13 cellular contexts compared by ENCODE assay signal in the genomic region with DNA sequence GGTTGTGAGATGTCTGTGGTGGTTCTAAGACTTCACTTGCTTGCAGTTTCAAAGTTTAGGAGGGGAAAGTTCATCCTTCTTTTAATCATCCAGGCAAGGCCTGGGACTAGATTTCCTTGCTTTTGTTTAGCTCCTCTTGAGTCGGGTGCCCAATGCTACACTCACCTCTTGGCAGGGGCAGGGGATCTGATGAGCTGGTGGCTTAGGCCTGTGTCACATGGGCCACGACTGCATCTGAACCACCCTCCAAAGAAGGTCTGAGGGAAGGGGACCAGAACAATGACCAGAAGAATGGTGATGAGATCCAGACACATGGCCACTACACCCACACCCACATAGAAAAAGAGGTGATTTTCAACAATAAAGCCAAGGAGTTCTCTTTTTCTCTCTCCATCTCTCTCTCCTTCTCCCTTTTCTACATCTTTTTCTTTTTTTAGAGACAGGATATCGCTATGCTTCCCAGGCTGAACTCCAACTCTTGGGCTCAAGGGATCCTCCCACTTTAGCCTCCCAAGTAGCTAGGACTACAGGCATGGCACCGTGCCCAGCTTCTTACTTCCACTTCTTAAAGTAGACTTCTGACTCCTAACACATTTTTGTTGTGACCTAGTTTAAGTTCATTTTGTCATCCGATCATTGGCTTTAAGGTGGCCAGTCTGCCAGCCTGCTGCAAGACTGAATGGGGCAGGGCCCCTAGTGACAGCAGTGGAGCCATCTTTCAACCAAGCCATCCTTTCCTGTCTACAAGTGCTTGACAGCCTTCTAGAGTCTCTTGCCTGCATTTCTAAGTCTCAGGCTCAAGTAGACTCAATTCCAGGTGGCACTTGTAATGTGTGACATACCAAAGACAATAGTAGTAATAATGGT.
A peak's percentile ranks its signal among the peaks of the same experiment; 100 is the strongest.
DNase-seq lines count a peak whose midpoint lies in the region; ATAC-seq, FAIRE-seq and TF ChIP-seq lines count a peak whose summit lies in the region.
"Had no signal": no experiment of that assay in that cellular context is flagged by ENCODE, and none has a peak within 500 bp of the region (broad histone marks: within the 10 kb centered on the region; RNA-seq: fewer than 3 reads in every experiment).

No MANE protein-coding gene starts in this region.

- H3K4me1 Mint-ChIP-seq in brain, result peaks cover 37% of the 10 kb centered on the region
- H3K4me1 Mint-ChIP-seq in activated CD4-positive, alpha-beta T cell treated with anti-CD3 and anti-CD28 coated beads for 36 hours, result peaks cover 3% of the 10 kb centered on the region
- H3K4me1 Mint-ChIP-seq in CD8-positive, alpha-beta memory T cell, result no peaks in the 10 kb centered on the region

- H3K4me3 ChIP-seq in testis, result no peak overlapping the region
- H3K4me3 ChIP-seq in CD8-positive, alpha-beta memory T cell (ENCODE audit: low read length), result no peak overlapping the region
- H3K4me3 ChIP-seq: HAP-1, Peyer's patch had no signal

- H3K9me3 ChIP-seq in testis, result no peaks in the 10 kb centered on the region
- H3K9me3 ChIP-seq in CD8-positive, alpha-beta memory T cell (ENCODE audit: low read length), result no peaks in the 10 kb centered on the region
- H3K9me3 ChIP-seq: HAP-1, Peyer's patch had no signal

- WGBS in testis, 2 donors, result 26 to 34% methylated on average over 5 of the region's 5 CpGs

- H3K27me3 ChIP-seq in testis, result no peaks in the 10 kb centered on the region
- no peaks in the 10 kb centered on the region for H3K27me3 ChIP-seq in CD8-positive, alpha-beta memory T cell (ENCODE audit: insufficient read depth, low read length, poor library complexity, severe bottlenecking)
- H3K27me3 ChIP-seq: Peyer's patch had no signal

- DNase-seq in HTR-8/SVneo (ENCODE audit: insufficient read length, low spot score) (no peak), left colon (peak; percentile 51 to 70), testis (peak; percentile 96), SK-N-DZ (ENCODE audit: low spot score) (no peak)
- DNase-seq in activated CD4-positive, alpha-beta T cell treated with anti-CD3 and anti-CD28 coated beads for 36 hours, result no peak
- DNase-seq in CD8-positive, alpha-beta memory T cell, result no peak
- DNase-seq: activated CD8-positive, alpha-beta memory T cell treated with anti-CD3 and anti-CD28 coated beads, Interleukin-2, amount 50 U/mL, for 4 hours; Calu3 had no signal

- peak; percentile 38 for FAIRE-seq in HTR-8/SVneo (lab: Jason Lieb, UNC)
- FAIRE-seq: islet of Langerhans had no signal

- intact Hi-C loops in left colon (cut with DNase I, micrococcal nuclease) (no loop called here), testis (cut with DNase I; ENCODE audit: low total_unique reads) (no loop called here)
- intact Hi-C loops in activated CD4-positive, alpha-beta T cell treated with anti-CD3 and anti-CD28 coated beads for 36 hours (cut with DNase I, micrococcal nuclease), result no loop called here

- POLR2A ChIA-PET in activated CD4-positive, alpha-beta T cell treated with anti-CD3 and anti-CD28 coated beads for 36 hours (lab: Charles Lee), result no interaction called here
- POLR2A ChIA-PET in CD8-positive, alpha-beta memory T cell (lab: Charles Lee), result no interaction called here

- H3K36me3 Mint-ChIP-seq in brain, result no peaks in the 10 kb centered on the region
- no peaks in the 10 kb centered on the region for H3K36me3 Mint-ChIP-seq in activated CD4-positive, alpha-beta T cell treated with anti-CD3 and anti-CD28 coated beads for 36 hours (ENCODE audit: low read depth)
- peaks cover 0 to 6% (median 0%) of the 10 kb centered on the region in 3 donors for H3K36me3 Mint-ChIP-seq in CD8-positive, alpha-beta memory T cell

- ATAC-seq in left colon, result no peak
- ATAC-seq in activated CD4-positive, alpha-beta T cell treated with anti-CD3 and anti-CD28 coated beads for 36 hours, result no peak
- no peak for ATAC-seq in HG02973 (IDR thresholded peaks at IDR 0.05; ENCODE audit: unreplicated experiment)

- H3K36me3 ChIP-seq in testis (ENCODE audit: low read depth, missing control alignments), result no peaks in the 10 kb centered on the region
- no peaks in the 10 kb centered on the region for H3K36me3 ChIP-seq in CD8-positive, alpha-beta memory T cell (ENCODE audit: insufficient read depth, low read length)
- H3K36me3 ChIP-seq: HAP-1, Peyer's patch had no signal

- H3K4me3 Mint-ChIP-seq in brain, result no peak overlapping the region
- no peak overlapping the region for H3K4me3 Mint-ChIP-seq in activated CD4-positive, alpha-beta T cell treated with anti-CD3 and anti-CD28 coated beads for 36 hours
- H3K4me3 Mint-ChIP-seq in CD8-positive, alpha-beta memory T cell, result no peak overlapping the region

- TF ChIP-seq CTCF in brain (conservative IDR thresholded peaks at IDR 0.05) (no peak), testis (IDR thresholded peaks at IDR 0.05) (no peak)

- H3K27ac Mint-ChIP-seq in brain, result peak overlapping the region in 3 of 5 experiments; percentile 43 to 83 (median 65)
- no peak overlapping the region for H3K27ac Mint-ChIP-seq in activated CD4-positive, alpha-beta T cell treated with anti-CD3 and anti-CD28 coated beads for 36 hours
- peak overlapping the region in 1 of 8 donors; percentile 93 for H3K27ac Mint-ChIP-seq in CD8-positive, alpha-beta memory T cell

- H3K27me3 Mint-ChIP-seq in brain, result peaks cover 13% of the 10 kb centered on the region
- H3K27me3 Mint-ChIP-seq in activated CD4-positive, alpha-beta T cell treated with anti-CD3 and anti-CD28 coated beads for 36 hours, result peaks cover 3% of the 10 kb centered on the region
- H3K27me3 Mint-ChIP-seq in CD8-positive, alpha-beta memory T cell, result peaks cover 2 to 3% of the 10 kb centered on the region in 2 donors

- peak overlapping the region; percentile 81 for H3K27ac ChIP-seq in testis
- H3K27ac ChIP-seq in CD8-positive, alpha-beta memory T cell (ENCODE audit: low read depth, low read length), result no peak overlapping the region
- H3K27ac ChIP-seq: Peyer's patch had no signal

- peaks cover 38% of the 10 kb centered on the region for H3K4me1 ChIP-seq in testis
- H3K4me1 ChIP-seq in CD8-positive, alpha-beta memory T cell (ENCODE audit: insufficient read depth, low read length), result no peaks in the 10 kb centered on the region
- H3K4me1 ChIP-seq: HAP-1 had no signal

- no peak for TF ChIP-seq POLR2A in testis (IDR thresholded peaks at IDR 0.05)

- peaks cover 0 to 7% (median 5%) of the 10 kb centered on the region in 5 experiments for H3K9me3 Mint-ChIP-seq in brain
- peaks cover 5% of the 10 kb centered on the region for H3K9me3 Mint-ChIP-seq in activated CD4-positive, alpha-beta T cell treated with anti-CD3 and anti-CD28 coated beads for 36 hours (ENCODE audit: low read depth)
- peaks cover 0 to 4% (median 2%) of the 10 kb centered on the region in 5 donors for H3K9me3 Mint-ChIP-seq in CD8-positive, alpha-beta memory T cell

- CTCF ChIA-PET in activated CD4-positive, alpha-beta T cell treated with anti-CD3 and anti-CD28 coated beads for 36 hours (lab: Charles Lee), result no interaction called here
- CTCF ChIA-PET in CD8-positive, alpha-beta memory T cell (lab: Charles Lee), result no interaction called here

Comparison
In these comparisons a context has a peak if more than half of its experiments do, and no peak if none do; other contexts are left out.
1. DNase-seq: peak in left colon (2 of 2) and testis (single experiment); none in HTR-8/SVneo (single experiment), activated CD4-positive, alpha-beta T cell treated with anti-CD3 and anti-CD28 coated beads for 36 hours (single experiment), CD8-positive, alpha-beta memory T cell (0 of 5) and SK-N-DZ (single experiment).